Comparison of ENCODE assay signal across 21 cellular contexts in the genomic region with DNA sequence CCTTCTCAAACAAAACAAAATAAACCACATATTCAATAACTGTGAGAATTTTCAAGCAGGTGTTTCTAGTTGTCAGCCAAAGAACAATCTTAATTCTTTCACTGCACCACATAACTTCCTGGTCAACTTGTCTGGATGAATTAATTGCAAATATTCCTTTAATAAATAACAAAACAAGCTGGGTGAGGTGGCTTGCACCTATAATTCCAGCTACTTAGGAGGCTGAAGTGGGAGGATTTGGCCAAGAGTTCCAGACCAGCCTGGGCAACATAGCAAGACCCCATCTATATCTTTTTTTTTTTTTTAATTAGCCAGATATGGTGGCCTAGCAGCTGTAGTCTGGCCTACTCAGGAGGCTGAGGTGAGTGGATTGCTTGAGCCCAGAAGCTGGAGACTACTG. TPM values are rescaled to one million over a fixed set of nuclear protein-coding genes. Genes with fewer than 3 reads are reported as not detected.
DNase-seq lines count a peak whose midpoint lies in the region; ATAC-seq, FAIRE-seq and TF ChIP-seq lines count a peak whose summit lies in the region.
"Had no signal": no experiment of that assay in that cellular context is flagged by ENCODE, and none has a peak within 500 bp of the region (broad histone marks: within the 10 kb centered on the region; RNA-seq: fewer than 3 reads in every experiment).

No MANE protein-coding gene starts in this region.

- no peaks in the 10 kb centered on the region for H3K36me3 ChIP-seq in HEK293 (ENCODE audit: control insufficient read depth in 2 of 2, insufficient read depth in 1 of 2, low read length in 2 of 2)
- no peaks in the 10 kb centered on the region for H3K36me3 ChIP-seq in K562 (ENCODE audit: control insufficient read depth, insufficient read depth, low read length)
- no peaks in the 10 kb centered on the region for H3K36me3 ChIP-seq in esophagus muscularis mucosa
- no peaks in the 10 kb centered on the region for H3K36me3 ChIP-seq in SJCRH30

- H3K27ac ChIP-seq in HEK293 (ENCODE audit: extremely low read depth, low read depth, low read length): no peak overlapping the region
- H3K27ac ChIP-seq in K562 (ENCODE audit: extremely low read depth, low read depth, low read length): no peak overlapping the region
- no peak overlapping the region for H3K27ac ChIP-seq in esophagus muscularis mucosa (replicated peaks in 1 of 4)
- no peak overlapping the region for H3K27ac ChIP-seq in SJCRH30
- H3K27ac ChIP-seq: A549 had no signal

- TF ChIP-seq CTCF in HEK293 (tag by site-specific recombination; IDR thresholded peaks at IDR 0.05) (no peak), K562 (IDR thresholded peaks at IDR 0.05 in 2 of 3, conservative IDR thresholded peaks at IDR 0.05 in 1 of 3; ENCODE audit: insufficient read depth in 2 of 3, low read depth in 1 of 3, low read length in 3 of 3) (no peak), esophagus muscularis mucosa (IDR thresholded peaks at IDR 0.05) (no peak)

- TF ChIP-seq EP300 in K562 (IDR thresholded peaks at IDR 0.05; ENCODE audit: low read length) (no peak), esophagus muscularis mucosa (IDR thresholded peaks at IDR 0.05) (no peak)

- no peaks in the 10 kb centered on the region for H3K79me2 ChIP-seq in K562 (ENCODE audit: control insufficient read depth, insufficient read depth, low read length)

- no peaks in the 10 kb centered on the region for H3K9me1 ChIP-seq in K562 (ENCODE audit: control insufficient read depth, insufficient read depth, low read length)

- no peaks in the 10 kb centered on the region for H3K4me1 ChIP-seq in HEK293 (ENCODE audit: control insufficient read depth, insufficient read depth, low read length)
- peaks cover 0 to 5% of the 10 kb centered on the region in 2 experiments; a peak in 3 of 5 replicates for H3K4me1 ChIP-seq in K562 (replicated peaks in 1 of 2; ENCODE audit: control insufficient read depth in 2 of 2, insufficient read depth in 2 of 2, low read length in 2 of 2)
- H3K4me1 ChIP-seq in esophagus muscularis mucosa: peaks cover 3 to 18% (median 18%) of the 10 kb centered on the region in 4 donors
- H3K4me1 ChIP-seq in SJCRH30: no peaks in the 10 kb centered on the region
- H3K4me1 ChIP-seq: A549 had no signal

- H3K27me3 ChIP-seq in K562 (ENCODE audit: control insufficient read depth in 2 of 2, insufficient read depth in 2 of 2, low read length in 2 of 2) (no peaks in the 10 kb centered on the region), esophagus muscularis mucosa (no peaks in the 10 kb centered on the region), SJCRH30 (no peaks in the 10 kb centered on the region)

- H3K9me3 ChIP-seq in HEK293 (ENCODE audit: control insufficient read depth, insufficient read depth, low read depth, low read length) (no peaks in the 10 kb centered on the region), K562 (replicated peaks; ENCODE audit: control insufficient read depth, insufficient read depth, low read depth, low read length) (no peaks in the 10 kb centered on the region), esophagus muscularis mucosa (no peaks in the 10 kb centered on the region), SJCRH30 (replicated peaks) (no peaks in the 10 kb centered on the region)
- H3K9me3 ChIP-seq: A549 had no signal

- CTCF ChIA-PET in HEK293 (lab: Yijun Ruan, JAX) (interaction anchor here (3.1 kb wide), 1 partner anchor 13 kb away, joined by 16 read pairs; no protein-coding TSS in a partner anchor), K562 (lab: Yijun Ruan, JAX; ENCODE audit: low intra/inter-chr PET ratio) (interaction anchor here (0.6 kb wide), 1 partner anchor 117 kb away, joined by 5 read pairs; no protein-coding TSS in a partner anchor)

- no peak overlapping the region for H3K4me2 ChIP-seq in K562 (ENCODE audit: insufficient read depth, low read length)
- H3K4me2 ChIP-seq: A549, GM23338 had no signal

- no peak overlapping the region for H3K4me3 ChIP-seq in HEK293 (ENCODE audit: low read depth, low read length)
- H3K4me3 ChIP-seq in K562: no peak overlapping the region
- no peak overlapping the region for H3K4me3 ChIP-seq in esophagus muscularis mucosa
- no peak overlapping the region for H3K4me3 ChIP-seq in SJCRH30
- H3K4me3 ChIP-seq: A549, GM23338 had no signal

- TF ChIP-seq POLR2A in K562 (conservative IDR thresholded peaks at IDR 0.05) (no peak), esophagus muscularis mucosa (IDR thresholded peaks at IDR 0.05; ENCODE audit: low read depth) (no peak)

- H4K20me1 ChIP-seq in K562 (replicated peaks; ENCODE audit: control insufficient read depth, insufficient read depth, low read length): no peaks in the 10 kb centered on the region

- no peak overlapping the region for H3K9ac ChIP-seq in K562 (ENCODE audit: insufficient read depth in 1 of 2, low read depth in 2 of 2, low read length in 2 of 2)

- no peak overlapping the region for H2AFZ ChIP-seq in K562 (ENCODE audit: low read depth, low read length)

- no peak for DNase-seq in K562 (ENCODE audit: extremely low read depth in 1 of 4, low spot score in 3 of 4)
- DNase-seq in esophagus muscularis mucosa (ENCODE audit: extremely low spot score): peak; percentile 29
- DNase-seq in NCI-H524 (lab: John Stamatoyannopoulos, UW): no peak
- DNase-seq in SJCRH30: no peak
- DNase-seq: 8988T; C1 segment of cervical spinal cord; Calu3; CD4-positive, alpha-beta memory T cell; COR-L47; DMS53; DMS79 treated with DMSO at 0.1 percent for 48 hours; GF-D8; H9; HFFc6 had no signal

- in situ Hi-C loops in K562 (cut with MboI): no loop called here

- intact Hi-C loops in K562 (cut with micrococcal nuclease) (no loop called here), esophagus muscularis mucosa (cut with DNase I) (no loop called here)

- POLR2A ChIA-PET in HEK293 (lab: Yijun Ruan, JAX): interaction anchor here (3.5 kb wide), 1 partner anchor 17 kb away, joined by 13 read pairs; a partner anchor contains a TSS
- POLR2A ChIA-PET in K562 (lab: Yijun Ruan, JAX): interaction anchor here (1.4 kb wide), 1 partner anchor 9 kb away, joined by 3 read pairs; no protein-coding TSS in a partner anchor

- ATAC-seq in K562: no peak
- ATAC-seq in GM21360 (IDR thresholded peaks at IDR 0.05; ENCODE audit: unreplicated experiment): no peak
- ATAC-seq: A549, GM23338, HCT116 had no signal

- no peak for FAIRE-seq in K562 (lab: Jason Lieb, UNC)
- FAIRE-seq: A549, GM12891, GM18507 had no signal

- no TSS peak for BruUV-seq in K562 (replicated peaks; lab: Mats Ljungman, UMichigan)

- no peak for TF ChIP-seq RAD21 in K562 (CRISPR knock-in tag; conservative IDR thresholded peaks at IDR 0.05 in 1 of 2, IDR thresholded peaks at IDR 0.05 in 1 of 2)

TF ChIP-seq in K562, 482 proteins besides CTCF, POLR2A, EP300 and RAD21 (continues in another document):
- TF ChIP-seq BCOR (IDR thresholded peaks at IDR 0.05) (no peak), SMARCA4 (IDR thresholded peaks at IDR 0.05) (no peak), ZNF121 (CRISPR knock-in tag; conservative IDR thresholded peaks at IDR 0.05) (peak; percentile 80), RBM25 (IDR thresholded peaks at IDR 0.05; ENCODE audit: low read depth, low read length, severe bottlenecking) (peak; percentile 45), SRSF7 (optimal IDR thresholded peaks at IDR 0.05; ENCODE audit: low read depth, low read length) (no peak)

RNA-seq across cellular contexts. Expression of a gene that starts 17.0 kb away (rescaled TPM):
- 6.7 and 7.6 TPM in 2 replicates for total RNA-seq in K562 (2011; cell fraction: chromatin; rRNA removed; ENCODE audit: low replicate concordance)
- 3.9 and 4.3 TPM in 2 replicates for total RNA-seq in K562 (2011; cell fraction: nucleolus; rRNA removed)
- 4.7 and 5.0 TPM in 2 replicates for total RNA-seq in K562 (2011; cell fraction: nucleoplasm; rRNA removed)
- total RNA-seq in K562 (2014; rRNA removed): 7.4 and 9.0 TPM in 2 replicates
- total RNA-seq in K562 (2014; rRNA removed; fragmentation: Illumina TruSeq; extraction: Trizol): 12.6 and 14.6 TPM in 2 replicates
- 11.9 and 13.0 TPM in 2 replicates for total RNA-seq in K562 (2015; rRNA removed; fragmentation: Illumina TruSeq; extraction: Trizol)
- 17.6 and 19.0 TPM in 2 replicates for total RNA-seq in K562 (2021)
- polyA plus RNA-seq in K562 (2011; rRNA removed): 5.7 and 7.0 TPM in 2 replicates
- polyA plus RNA-seq in K562 (2011; cell fraction: cytosol; rRNA removed): 4.3 and 5.6 TPM in 2 replicates
- polyA plus RNA-seq in K562 (2011; cell fraction: nucleus; rRNA removed): 3.7 and 3.9 TPM in 2 replicates
- polyA plus RNA-seq in K562 (2012): 6.6 and 7.9 TPM in 2 replicates
- 10.6 and 14.0 TPM in 2 replicates for polyA plus RNA-seq in K562 (2014; fragmentation: Illumina TruSeq; extraction: Trizol)
- 1 to 10 TPM; 2.1 to 2.7 TPM for polyA plus RNA-seq in K562 (2014; fragmentation: Nextera tagmentation; extraction: Ambion mirVana)
- polyA plus RNA-seq in K562 (2014; rRNA removed): 6.2 and 7.8 TPM in 2 replicates
- 14.7 and 16.9 TPM in 2 replicates for polyA minus RNA-seq in K562 (2011; rRNA and poly(A)+ RNA removed)
- polyA minus RNA-seq in K562 (2011; cell fraction: cytosol; rRNA and poly(A)+ RNA removed): 4.9 and 5.4 TPM in 2 replicates
- 3.5 and 5.7 TPM in 2 replicates for polyA minus RNA-seq in K562 (2011; cell fraction: nucleus; rRNA and poly(A)+ RNA removed)
- 10 to 100 TPM in 3 of 4 donors, 1 to 10 TPM in 1; 7.9 to 18.9 (median 13.0) TPM for total RNA-seq in esophagus muscularis mucosa
- total RNA-seq in SJCRH30 (2014; rRNA removed; shearing (Covaris generic)): 10.8 TPM in 2 replicates

RNA-seq across cellular contexts. Expression of a gene that starts 57.0 kb away (rescaled TPM):
- total RNA-seq in K562 (2011; cell fraction: chromatin; rRNA removed; ENCODE audit: low replicate concordance): 18.9 and 23.0 TPM in 2 replicates
- total RNA-seq in K562 (2011; cell fraction: nucleolus; rRNA removed): 4.7 and 6.0 TPM in 2 replicates
- 8.2 and 9.9 TPM in 2 replicates for total RNA-seq in K562 (2011; cell fraction: nucleoplasm; rRNA removed)
- total RNA-seq in K562 (2014; rRNA removed) (5.1 and 6.1 TPM in 2 replicates), K562 (2014; rRNA removed; fragmentation: Illumina TruSeq; extraction: Trizol) (16.8 and 19.0 TPM in 2 replicates), K562 (2015; rRNA removed; fragmentation: Illumina TruSeq; extraction: Trizol) (9.4 and 10.0 TPM in 2 replicates), K562 (2021) (14.7 and 15.4 TPM in 2 replicates), esophagus muscularis mucosa (10 to 100 TPM; 24.9 to 35.4 (median 27.9) TPM)
- polyA plus RNA-seq in K562 (2011; rRNA removed) (12.6 and 15.5 TPM in 2 replicates), K562 (2014; fragmentation: Illumina TruSeq; extraction: Trizol) (5.3 and 6.9 TPM in 2 replicates), K562 (2014; fragmentation: Nextera tagmentation; extraction: Ambion mirVana) (1 to 10 TPM; 2.7 to 3.4 TPM), K562 (2014; rRNA removed) (3.7 and 5.4 TPM in 2 replicates)
- 1.6 and 4.8 TPM in 2 replicates for polyA plus RNA-seq in K562 (2011; cell fraction: cytosol; rRNA removed)
- 4.1 and 7.1 TPM in 2 replicates for polyA plus RNA-seq in K562 (2011; cell fraction: nucleus; rRNA removed)
- 8.8 and 9.0 TPM in 2 replicates for polyA plus RNA-seq in K562 (2012)
- polyA minus RNA-seq in K562 (2011; rRNA and poly(A)+ RNA removed): 26.3 and 28.3 TPM in 2 replicates
- 5.3 and 10.0 TPM in 2 replicates for polyA minus RNA-seq in K562 (2011; cell fraction: cytosol; rRNA and poly(A)+ RNA removed)
- polyA minus RNA-seq in K562 (2011; cell fraction: nucleus; rRNA and poly(A)+ RNA removed): 3.6 and 7.4 TPM in 2 replicates
- 21.4 and 23.7 TPM in 2 replicates for total RNA-seq in SJCRH30 (2014; rRNA removed; shearing (Covaris generic))
